ENCODE assay signal across 4 cellular contexts in genomic region chr17:36714789-36715188, GRCh38.
A peak's percentile ranks its signal among the peaks of the same experiment; 100 is the strongest.
TF ChIP-seq lines count a peak whose summit lies in the region.

No MANE protein-coding gene starts in this region.

TF ChIP-seq in HepG2, 621 proteins besides CTCF, POLR2A, EP300 and RAD21 (continues in another document):
- TF ChIP-seq ZBTB34 (CRISPR knock-in tag; IDR thresholded peaks at IDR 0.05) (no peak), GMEB2 (CRISPR knock-in tag; IDR thresholded peaks at IDR 0.05; ENCODE audit: low read depth) (no peak), ZNF451 (CRISPR knock-in tag; IDR thresholded peaks at IDR 0.05) (no peak), USF2 (IDR thresholded peaks at IDR 0.05; ENCODE audit: low read depth, low read length) (peak; percentile 83), USF2 (CRISPR knock-in tag; IDR thresholded peaks at IDR 0.05; ENCODE audit: borderline replicate concordance) (no peak)

TF ChIP-seq in Ishikawa, 13 proteins besides CTCF, POLR2A, EP300 and RAD21:
- TF ChIP-seq TEAD4 (IDR thresholded peaks at IDR 0.05) (no peak), YY1 (IDR thresholded peaks at IDR 0.05; ENCODE audit: low read depth) (no peak), USF1 (IDR thresholded peaks at IDR 0.05) (peak; percentile 35), ZBTB7A (IDR thresholded peaks at IDR 0.05; ENCODE audit: low read depth) (no peak)

TF ChIP-seq in K562, 482 proteins besides CTCF, POLR2A, EP300 and RAD21 (continues in another document):
- TF ChIP-seq CGGBP1 (CRISPR knock-in tag; IDR thresholded peaks at IDR 0.05) (no peak), TOE1 (IDR thresholded peaks at IDR 0.05; ENCODE audit: borderline replicate concordance) (peak; percentile 80), TOE1 (CRISPR knock-in tag; IDR thresholded peaks at IDR 0.05; ENCODE audit: borderline replicate concordance, low read depth) (no peak), TCF3 (CRISPR knock-in tag; IDR thresholded peaks at IDR 0.05) (no peak), NR0B1 (IDR thresholded peaks at IDR 0.05; ENCODE audit: partially characterized antibody) (no peak), THAP7 (CRISPR knock-in tag; IDR thresholded peaks at IDR 0.05) (no peak), RBM15 (IDR thresholded peaks at IDR 0.05; ENCODE audit: insufficient read depth, low read length) (no peak), ATF7 (IDR thresholded peaks at IDR 0.05) (no peak), RAD51 (IDR thresholded peaks at IDR 0.05; ENCODE audit: borderline replicate concordance, low read depth) (peak; percentile 89), ZNF589 (CRISPR knock-in tag; IDR thresholded peaks at IDR 0.05; ENCODE audit: low read depth) (no peak), ZBTB43 (CRISPR knock-in tag; IDR thresholded peaks at IDR 0.05) (no peak), NRF1 (conservative IDR thresholded peaks at IDR 0.05 in 1 of 2, IDR thresholded peaks at IDR 0.05 in 1 of 2) (no peak), ZKSCAN1 (IDR thresholded peaks at IDR 0.05; ENCODE audit: low read depth, low read length) (no peak), RFX7 (CRISPR knock-in tag; IDR thresholded peaks at IDR 0.05) (no peak), HSF4 (CRISPR knock-in tag; IDR thresholded peaks at IDR 0.05; ENCODE audit: borderline replicate concordance) (no peak), EZH2 (IDR thresholded peaks at IDR 0.05; ENCODE audit: borderline replicate concordance, low read depth, low read length) (no peak), ASH1L (IDR thresholded peaks at IDR 0.05; ENCODE audit: borderline replicate concordance, low read depth, partially characterized antibody) (no peak), TFE3 (CRISPR knock-in tag; IDR thresholded peaks at IDR 0.05) (peak; percentile 83), ZZZ3 (IDR thresholded peaks at IDR 0.05) (no peak), ZNF740 (CRISPR knock-in tag; IDR thresholded peaks at IDR 0.05) (no peak), ZNF740 (tag; IDR thresholded peaks at IDR 0.05) (no peak), LARP7 (IDR thresholded peaks at IDR 0.05) (no peak), CBFA2T2 (conservative IDR thresholded peaks at IDR 0.05) (peak; percentile 56)

TF ChIP-seq in H1, 55 proteins besides CTCF, POLR2A, EP300 and RAD21:
- TF ChIP-seq FOSL1 (IDR thresholded peaks at IDR 0.05; ENCODE audit: insufficient read depth, low read depth, low read length) = no peak
- TF ChIP-seq TCF12 (IDR thresholded peaks at IDR 0.05; ENCODE audit: low read depth, low read length) = no peak
- TF ChIP-seq KDM1A (IDR thresholded peaks at IDR 0.05; ENCODE audit: borderline replicate concordance, low read length) = no peak
- no peak for TF ChIP-seq ATF2 (IDR thresholded peaks at IDR 0.05; ENCODE audit: low read length)
- TF ChIP-seq USF2 (IDR thresholded peaks at IDR 0.05; ENCODE audit: low read length) = peak; percentile 35; the same call in 1 of the 2 replicates
